ENCODE assay signal across 10 cellular contexts in genomic region chr3:67647390-67647878, GRCh38. TPM values are rescaled to one million over a fixed set of nuclear protein-coding genes. Genes with fewer than 3 reads are reported as not detected.
A peak's percentile ranks its signal among the peaks of the same experiment; 100 is the strongest.
DNase-seq lines count a peak whose midpoint lies in the region; ATAC-seq, FAIRE-seq and TF ChIP-seq lines count a peak whose summit lies in the region.
"Had no signal": no experiment of that assay in that cellular context is flagged by ENCODE, and none has a peak within 500 bp of the region (broad histone marks: within the 10 kb centered on the region; RNA-seq: fewer than 3 reads in every experiment).

No MANE protein-coding gene starts in this region.

- H3K9me1 ChIP-seq in endothelial cell of umbilical vein (replicated peaks; ENCODE audit: control insufficient read depth, extremely low read depth, insufficient read depth, low read length) = no peaks in the 10 kb centered on the region

- H2AFZ ChIP-seq in endothelial cell of umbilical vein (ENCODE audit: low read depth, low read length) = no peak overlapping the region

- H3K36me3 ChIP-seq in endothelial cell of umbilical vein (ENCODE audit: control insufficient read depth in 2 of 2, extremely low read depth in 1 of 2, insufficient read depth in 2 of 2, low read length in 2 of 2) (no peaks in the 10 kb centered on the region), lower lobe of right lung (no peaks in the 10 kb centered on the region)

- DNase-seq in AG10803 (ENCODE audit: low read depth) (peak; percentile 99), NCI-H226 (peak; percentile 90), endothelial cell of umbilical vein (ENCODE audit: low read depth, low spot score) (peak; percentile 44), lower lobe of right lung (no peak), OCI-M1 (lab: John Stamatoyannopoulos, UW) (no peak), superior temporal gyrus (ENCODE audit: extremely low spot score) (no peak)
- DNase-seq: activated CD8-positive, alpha-beta T cell treated with anti-CD3 and anti-CD28 coated beads for 36 hours; NCI-H510A had no signal

- H4K20me1 ChIP-seq in endothelial cell of umbilical vein (replicated peaks; ENCODE audit: control insufficient read depth, extremely low read depth, insufficient read depth, low read length) = no peaks in the 10 kb centered on the region

- ATAC-seq in lower lobe of right lung = peak; percentile 87 to 92
- ATAC-seq in HG02759 (IDR thresholded peaks at IDR 0.05; ENCODE audit: unreplicated experiment) = no peak
- no peak for ATAC-seq in GM21529 (IDR thresholded peaks at IDR 0.05; ENCODE audit: unreplicated experiment)
- ATAC-seq: activated CD8-positive, alpha-beta T cell treated with anti-CD3 and anti-CD28 coated beads for 36 hours had no signal

- no TSS peak for BruUV-seq in endothelial cell of umbilical vein (replicated peaks; lab: Mats Ljungman, UMichigan)

- H3K27ac ChIP-seq in endothelial cell of umbilical vein (ENCODE audit: insufficient read depth, low read depth, low read length) = peak overlapping the region; percentile 9
- no peak overlapping the region for H3K27ac ChIP-seq in lower lobe of right lung

- no peak overlapping the region for H3K4me3 ChIP-seq in AG10803 (ENCODE audit: low read length)
- H3K4me3 ChIP-seq in endothelial cell of umbilical vein (replicated peaks in 1 of 3; ENCODE audit: insufficient read depth in 1 of 3, low read depth in 1 of 3, low read length in 3 of 3) = no peak overlapping the region
- H3K4me3 ChIP-seq in lower lobe of right lung = no peak overlapping the region

- intact Hi-C loops in endothelial cell of umbilical vein (cut with micrococcal nuclease) (no loop called here), lower lobe of right lung (cut with DNase I) (no loop called here)

- POLR2A ChIA-PET in endothelial cell of umbilical vein (lab: Charles Lee) = no interaction called here

- H3K9me3 ChIP-seq in endothelial cell of umbilical vein (replicated peaks; ENCODE audit: control insufficient read depth, insufficient read depth, low read length) (no peaks in the 10 kb centered on the region), lower lobe of right lung (no peaks in the 10 kb centered on the region)

- dilution Hi-C loops in endothelial cell of umbilical vein (cut with MboI; ENCODE audit: extremely low pct_ligation_motif_present, low sequenced_read_pairs) = no loop called here

- H3K27me3 ChIP-seq in endothelial cell of umbilical vein (ENCODE audit: control insufficient read depth in 2 of 2, insufficient read depth in 2 of 2, low read length in 2 of 2) (no peaks in the 10 kb centered on the region), lower lobe of right lung (ENCODE audit: low read depth) (no peaks in the 10 kb centered on the region)

- FAIRE-seq in endothelial cell of umbilical vein (lab: Jason Lieb, UNC) = peak; percentile 37

- no peak overlapping the region for H3K4me2 ChIP-seq in endothelial cell of umbilical vein (ENCODE audit: insufficient read depth, low read length)

- CTCF ChIA-PET in endothelial cell of umbilical vein (lab: Charles Lee) = interaction anchor here (0.9 to 1.7 kb wide), 5 partner anchors 8 to 142 kb away, joined by 3 to 8 read pairs (median 4); no protein-coding TSS in a partner anchor

- peaks cover 12% of the 10 kb centered on the region for H3K4me1 ChIP-seq in endothelial cell of umbilical vein (ENCODE audit: control insufficient read depth, extremely low read depth, insufficient read depth, low read length)
- peaks cover 9% of the 10 kb centered on the region for H3K4me1 ChIP-seq in lower lobe of right lung

- no peak for TF ChIP-seq POLR2A in endothelial cell of umbilical vein (IDR thresholded peaks at IDR 0.05; ENCODE audit: low read depth, low read length)

- H3K9ac ChIP-seq in endothelial cell of umbilical vein (replicated peaks; ENCODE audit: extremely low read depth, insufficient read depth, low read length) = no peak overlapping the region

- TF ChIP-seq CTCF in AG10803 (conservative IDR thresholded peaks at IDR 0.05; ENCODE audit: low read length) (no peak), endothelial cell of umbilical vein (IDR thresholded peaks at IDR 0.05; ENCODE audit: extremely low read depth in 1 of 2, insufficient read depth in 1 of 2, low read depth in 1 of 2, low read length in 2 of 2) (no peak), lower lobe of right lung (IDR thresholded peaks at IDR 0.05) (no peak)

- H3K79me2 ChIP-seq in endothelial cell of umbilical vein (ENCODE audit: control insufficient read depth, insufficient read depth, low read length) = peaks cover 20% of the 10 kb centered on the region

TF ChIP-seq in endothelial cell of umbilical vein, 7 proteins besides CTCF, POLR2A, EP300 and RAD21:
- no peak for TF ChIP-seq MYC (IDR thresholded peaks at IDR 0.05; ENCODE audit: low read depth, low read length)
- peak; percentile 8 for TF ChIP-seq MAX (IDR thresholded peaks at IDR 0.05; ENCODE audit: insufficient read depth, insufficient read length)
- peak; percentile 54 for TF ChIP-seq GATA2 (IDR thresholded peaks at IDR 0.05; ENCODE audit: insufficient read depth, insufficient read length, low read depth, low read length)
- no peak for TF ChIP-seq POLR2AphosphoS5 (IDR thresholded peaks at IDR 0.05; ENCODE audit: insufficient read depth, low read depth, low read length)
- TF ChIP-seq FOS (IDR thresholded peaks at IDR 0.05; ENCODE audit: borderline replicate concordance, insufficient read depth, low read length) = peak; percentile 54
- no peak for TF ChIP-seq EZH2 (IDR thresholded peaks at IDR 0.05; ENCODE audit: borderline replicate concordance, low read depth, low read length, severe bottlenecking)
- no peak for TF ChIP-seq JUN (IDR thresholded peaks at IDR 0.05; ENCODE audit: borderline replicate concordance, insufficient read depth, insufficient read length, low read depth)
TF ChIP-seq in endothelial cell of umbilical vein: peak in this region for 3.

RNA-seq across cellular contexts. Expression of gene SUCLG2, which starts 7.0 kb away (rescaled TPM):
- total RNA-seq in endothelial cell of umbilical vein (35.9 and 38.3 TPM in 2 replicates), lower lobe of right lung (50.7 TPM)
- polyA plus RNA-seq in endothelial cell of umbilical vein = 6.0 and 8.1 TPM in 2 replicates
- polyA plus RNA-seq in endothelial cell of umbilical vein (2011; cell fraction: cytosol; rRNA removed) = 15.3 and 15.4 TPM in 2 replicates
- 9.0 and 12.3 TPM in 2 replicates for polyA plus RNA-seq in endothelial cell of umbilical vein (2011; cell fraction: nucleus; rRNA removed)
- 38.7 and 44.5 TPM in 2 replicates for polyA plus RNA-seq in endothelial cell of umbilical vein (2012)
- 9.2 and 9.7 TPM in 2 replicates for polyA minus RNA-seq in endothelial cell of umbilical vein
- polyA minus RNA-seq in endothelial cell of umbilical vein (2011; cell fraction: cytosol; rRNA and poly(A)+ RNA removed) = 9.7 TPM
- 18.9 and 23.6 TPM in 2 replicates for polyA minus RNA-seq in endothelial cell of umbilical vein (2011; cell fraction: nucleus; rRNA and poly(A)+ RNA removed)

Comparison
In these comparisons a context has a peak if more than half of its experiments do, and no peak if none do; other contexts are left out.
1. DNase-seq: peak in AG10803 (single experiment), NCI-H226 (single experiment) and endothelial cell of umbilical vein (single experiment); none in lower lobe of right lung (single experiment), OCI-M1 (single experiment) and superior temporal gyrus (single experiment).
2. ATAC-seq: peak in lower lobe of right lung (2 of 2); none in HG02759 (single experiment) and GM21529 (single experiment).